In the genomic region with DNA sequence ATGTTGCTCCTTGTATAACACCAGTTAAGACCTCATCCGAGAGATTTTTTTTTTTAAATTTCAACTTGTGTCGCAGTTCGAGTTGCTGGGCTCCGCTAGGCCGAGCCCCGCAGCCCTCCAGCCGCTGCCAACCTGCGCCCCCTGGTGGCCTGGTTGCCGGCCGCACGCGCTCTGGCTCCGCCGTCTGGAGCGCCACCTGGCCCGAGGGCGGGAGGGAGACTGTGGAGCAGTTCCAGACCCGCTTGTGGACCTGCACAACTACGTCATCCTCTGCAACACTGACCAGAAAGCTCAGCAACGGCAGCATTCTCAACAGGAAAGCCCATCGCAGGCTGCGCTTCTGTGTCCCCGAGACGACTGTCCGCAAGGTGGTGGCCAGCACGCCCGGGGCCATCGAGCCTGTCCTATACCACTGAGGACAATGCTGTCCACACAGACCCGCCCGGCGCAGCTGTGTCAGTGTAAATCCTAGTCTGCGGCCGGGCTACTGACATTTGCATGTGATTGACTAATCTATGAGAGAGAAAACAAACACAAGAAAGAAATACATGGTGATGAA, we compare ENCODE assay signal across 8 cellular contexts. TPM values are rescaled to one million over a fixed set of nuclear protein-coding genes. Genes with fewer than 3 reads are reported as not detected.
A peak's percentile ranks its signal among the peaks of the same experiment; 100 is the strongest.
DNase-seq lines count a peak whose midpoint lies in the region; ATAC-seq, FAIRE-seq and TF ChIP-seq lines count a peak whose summit lies in the region.

No MANE protein-coding gene starts in this region.

- peaks cover 0 to 14% (median 10%) of the 10 kb centered on the region in 6 donors for H3K4me1 ChIP-seq in spleen

- H3K9me3 Mint-ChIP-seq in WTC11 (no peaks in the 10 kb centered on the region), immature natural killer cell (no peaks in the 10 kb centered on the region)

- 5 to 9% (median 6%) methylated on average over 32 to 33 of the region's 33 CpGs for WGBS in spleen, 5 donors

- H3K27me3 ChIP-seq in bronchial epithelial cell (ENCODE audit: control insufficient read depth, insufficient read depth, low read length) (no peaks in the 10 kb centered on the region), spleen (replicated peaks in 1 of 7) (peaks cover 0 to 5% (median 0%) of the 10 kb centered on the region in 7 donors)

- H3K27ac ChIP-seq in spleen = no peak overlapping the region

- TF ChIP-seq POLR2A in spleen (IDR thresholded peaks at IDR 0.05) = no peak

- intact Hi-C loops in spleen (cut with DNase I; ENCODE audit: low total_unique reads) = loop anchor here (10.0 kb wide), 1 partner anchor 260 kb away; no protein-coding TSS in a partner anchor

- FAIRE-seq in bronchial epithelial cell (lab: Jason Lieb, UNC) = no peak

- H3K4me1 Mint-ChIP-seq in WTC11 = peaks cover 4% of the 10 kb centered on the region; the same call in 1 of the 2 replicates
- peaks cover 15 to 18% of the 10 kb centered on the region in 2 donors for H3K4me1 Mint-ChIP-seq in immature natural killer cell

- POLR2A ChIA-PET in WTC11 (lab: Charles Lee) = no interaction called here

- CTCF ChIA-PET in WTC11 (lab: Charles Lee) = interaction anchor here (0.6 to 1.6 kb wide), 10 partner anchors 14 to 295 kb away, joined by 3 to 15 read pairs (median 4); a partner anchor contains a TSS

- no peaks in the 10 kb centered on the region for H3K36me3 Mint-ChIP-seq in WTC11
- no peaks in the 10 kb centered on the region for H3K36me3 Mint-ChIP-seq in immature natural killer cell

- peak; percentile 91 for TF ChIP-seq CTCF in WTC11 (IDR thresholded peaks at IDR 0.05)
- peak; percentile 98 for TF ChIP-seq CTCF in bronchial epithelial cell (IDR thresholded peaks at IDR 0.05; ENCODE audit: insufficient read depth, low read length, severe bottlenecking)
- peak; percentile 85 to 99 (median 96) for TF ChIP-seq CTCF in spleen (IDR thresholded peaks at IDR 0.05 in 8 of 11, conservative IDR thresholded peaks at IDR 0.05 in 3 of 11)

- H3K27ac Mint-ChIP-seq in WTC11 (no peak overlapping the region), immature natural killer cell (no peak overlapping the region)

- ATAC-seq in HG03025 (IDR thresholded peaks at IDR 0.05; ENCODE audit: low FRiP score, unreplicated experiment) = peak; percentile 94
- ATAC-seq in WTC11 = peak; percentile 98

- H3K4me3 Mint-ChIP-seq in WTC11 (peak overlapping the region; percentile 63), immature natural killer cell (peak overlapping the region; percentile 44 to 80 (median 73))

- DNase-seq in NK-92 treated with Interleukin-12 subunit alpha and Interleukin-12 subunit beta, amount 100 ng/mL, for 24 hours (lab: John Stamatoyannopoulos, UW) = peak; percentile 39
- no peak for DNase-seq in NK-92 (lab: John Stamatoyannopoulos, UW; ENCODE audit: unreplicated experiment)
- DNase-seq in NCI-H2171 (lab: John Stamatoyannopoulos, UW) = peak; percentile 36
- DNase-seq in WTC11 (ENCODE audit: low spot score) = peak; percentile 90
- DNase-seq in bronchial epithelial cell (ENCODE audit: low read depth) = peak; percentile 67
- peak; percentile 75 to 81 (median 79) for DNase-seq in immature natural killer cell
- DNase-seq in spleen = peak; percentile 97

- H3K27me3 Mint-ChIP-seq in WTC11 (ENCODE audit: low read depth) (peaks cover 54% of the 10 kb centered on the region), immature natural killer cell (ENCODE audit: low read depth in 3 of 3) (peaks cover 3 to 6% (median 6%) of the 10 kb centered on the region in 3 donors)

- H3K9me3 ChIP-seq in spleen = no peaks in the 10 kb centered on the region

- H3K36me3 ChIP-seq in bronchial epithelial cell (ENCODE audit: control insufficient read depth, insufficient read depth, low read length) = no peaks in the 10 kb centered on the region
- no peaks in the 10 kb centered on the region for H3K36me3 ChIP-seq in spleen

- H3K4me3 ChIP-seq in bronchial epithelial cell (ENCODE audit: low read depth, low read length) (peak overlapping the region; percentile 29), spleen (peak overlapping the region in 6 of 8 donors; percentile 12 to 66 (median 32))

TF ChIP-seq in WTC11, 78 proteins besides CTCF, POLR2A, EP300 and RAD21 (continues in another document):
- TF ChIP-seq NFE2L1 (CRISPR knock-in tag; IDR thresholded peaks at IDR 0.05) = 0 out of 2 replicates have a peak, but pooled peaks have one; percentile 27
- TF ChIP-seq ZBTB21 (CRISPR knock-in tag; IDR thresholded peaks at IDR 0.05; ENCODE audit: borderline replicate concordance) = 0 out of 2 replicates have a peak, but pooled peaks have one; percentile 27
- TF ChIP-seq, protein P1, sequence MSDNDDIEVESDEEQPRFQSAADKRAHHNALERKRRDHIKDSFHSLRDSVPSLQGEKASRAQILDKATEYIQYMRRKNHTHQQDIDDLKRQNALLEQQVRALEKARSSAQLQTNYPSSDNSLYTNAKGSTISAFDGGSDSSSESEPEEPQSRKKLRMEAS (CRISPR knock-in tag; IDR thresholded peaks at IDR 0.05) = peak; percentile 81
- TF ChIP-seq, protein P2, sequence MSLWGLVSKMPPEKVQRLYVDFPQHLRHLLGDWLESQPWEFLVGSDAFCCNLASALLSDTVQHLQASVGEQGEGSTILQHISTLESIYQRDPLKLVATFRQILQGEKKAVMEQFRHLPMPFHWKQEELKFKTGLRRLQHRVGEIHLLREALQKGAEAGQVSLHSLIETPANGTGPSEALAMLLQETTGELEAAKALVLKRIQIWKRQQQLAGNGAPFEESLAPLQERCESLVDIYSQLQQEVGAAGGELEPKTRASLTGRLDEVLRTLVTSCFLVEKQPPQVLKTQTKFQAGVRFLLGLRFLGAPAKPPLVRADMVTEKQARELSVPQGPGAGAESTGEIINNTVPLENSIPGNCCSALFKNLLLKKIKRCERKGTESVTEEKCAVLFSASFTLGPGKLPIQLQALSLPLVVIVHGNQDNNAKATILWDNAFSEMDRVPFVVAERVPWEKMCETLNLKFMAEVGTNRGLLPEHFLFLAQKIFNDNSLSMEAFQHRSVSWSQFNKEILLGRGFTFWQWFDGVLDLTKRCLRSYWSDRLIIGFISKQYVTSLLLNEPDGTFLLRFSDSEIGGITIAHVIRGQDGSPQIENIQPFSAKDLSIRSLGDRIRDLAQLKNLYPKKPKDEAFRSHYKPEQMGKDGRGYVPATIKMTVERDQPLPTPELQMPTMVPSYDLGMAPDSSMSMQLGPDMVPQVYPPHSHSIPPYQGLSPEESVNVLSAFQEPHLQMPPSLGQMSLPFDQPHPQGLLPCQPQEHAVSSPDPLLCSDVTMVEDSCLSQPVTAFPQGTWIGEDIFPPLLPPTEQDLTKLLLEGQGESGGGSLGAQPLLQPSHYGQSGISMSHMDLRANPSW (CRISPR knock-in tag; conservative IDR thresholded peaks at IDR 0.05; ENCODE audit: low read depth) = no peak
- peak; percentile 41; the same call in 1 of the 2 replicates for TF ChIP-seq FOXP1 (CRISPR knock-in tag; IDR thresholded peaks at IDR 0.05; ENCODE audit: borderline replicate concordance)
- TF ChIP-seq, protein P3, sequence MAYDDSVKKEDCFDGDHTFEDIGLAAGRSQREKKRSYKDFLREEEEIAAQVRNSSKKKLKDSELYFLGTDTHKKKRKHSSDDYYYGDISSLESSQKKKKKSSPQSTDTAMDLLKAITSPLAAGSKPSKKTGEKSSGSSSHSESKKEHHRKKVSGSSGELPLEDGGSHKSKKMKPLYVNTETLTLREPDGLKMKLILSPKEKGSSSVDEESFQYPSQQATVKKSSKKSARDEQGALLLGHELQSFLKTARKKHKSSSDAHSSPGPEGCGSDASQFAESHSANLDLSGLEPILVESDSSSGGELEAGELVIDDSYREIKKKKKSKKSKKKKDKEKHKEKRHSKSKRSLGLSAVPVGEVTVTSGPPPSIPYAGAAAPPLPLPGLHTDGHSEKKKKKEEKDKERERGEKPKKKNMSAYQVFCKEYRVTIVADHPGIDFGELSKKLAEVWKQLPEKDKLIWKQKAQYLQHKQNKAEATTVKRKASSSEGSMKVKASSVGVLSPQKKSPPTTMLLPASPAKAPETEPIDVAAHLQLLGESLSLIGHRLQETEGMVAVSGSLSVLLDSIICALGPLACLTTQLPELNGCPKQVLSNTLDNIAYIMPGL (CRISPR knock-in tag; IDR thresholded peaks at IDR 0.05) = peak; percentile 58; the same call in 1 of the 2 replicates
- TF ChIP-seq, protein P4, sequence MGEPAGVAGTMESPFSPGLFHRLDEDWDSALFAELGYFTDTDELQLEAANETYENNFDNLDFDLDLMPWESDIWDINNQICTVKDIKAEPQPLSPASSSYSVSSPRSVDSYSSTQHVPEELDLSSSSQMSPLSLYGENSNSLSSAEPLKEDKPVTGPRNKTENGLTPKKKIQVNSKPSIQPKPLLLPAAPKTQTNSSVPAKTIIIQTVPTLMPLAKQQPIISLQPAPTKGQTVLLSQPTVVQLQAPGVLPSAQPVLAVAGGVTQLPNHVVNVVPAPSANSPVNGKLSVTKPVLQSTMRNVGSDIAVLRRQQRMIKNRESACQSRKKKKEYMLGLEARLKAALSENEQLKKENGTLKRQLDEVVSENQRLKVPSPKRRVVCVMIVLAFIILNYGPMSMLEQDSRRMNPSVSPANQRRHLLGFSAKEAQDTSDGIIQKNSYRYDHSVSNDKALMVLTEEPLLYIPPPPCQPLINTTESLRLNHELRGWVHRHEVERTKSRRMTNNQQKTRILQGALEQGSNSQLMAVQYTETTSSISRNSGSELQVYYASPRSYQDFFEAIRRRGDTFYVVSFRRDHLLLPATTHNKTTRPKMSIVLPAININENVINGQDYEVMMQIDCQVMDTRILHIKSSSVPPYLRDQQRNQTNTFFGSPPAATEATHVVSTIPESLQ (CRISPR knock-in tag; IDR thresholded peaks at IDR 0.05) = no peak
- no peak for TF ChIP-seq HMGA2 (CRISPR knock-in tag; IDR thresholded peaks at IDR 0.05)
- TF ChIP-seq SP1 (CRISPR knock-in tag; conservative IDR thresholded peaks at IDR 0.05) = peak; percentile 57; the same call in 1 of the 2 replicates

RNA-seq across cellular contexts. Expression of a gene that starts 39.1 kb away (rescaled TPM):
- total RNA-seq in WTC11 (2021) = 0.27 to 0.48 TPM (median 0.30 TPM) in 3 replicates
- under 0.01 TPM in 2 replicates for total RNA-seq in bronchial epithelial cell
- under 1 TPM in 1 of 3 donors, not detected in 2; 0.28 TPM for polyA plus RNA-seq in immature natural killer cell
- total RNA-seq in spleen = under 1 TPM in 2 of 7 donors, not detected in 5; 0.25 to 0.30 TPM
- under 1 TPM; 0.02 to 0.27 (median 0.13) TPM for polyA plus RNA-seq in spleen
